23 cellular contexts compared by ENCODE assay signal in genomic region chr16:1575578-1575977, GRCh38. TPM values are rescaled to one million over a fixed set of nuclear protein-coding genes. Genes with fewer than 3 reads are reported as not detected.
"Had no signal": no experiment of that assay in that cellular context is flagged by ENCODE, and none has a peak within 500 bp of the region (broad histone marks: within the 10 kb centered on the region; RNA-seq: fewer than 3 reads in every experiment).

No MANE protein-coding gene starts in this region.

- H3K36me3 ChIP-seq: gastrocnemius medialis, prostate gland, uterus had no signal

- H3K4me1 Mint-ChIP-seq: mesothelial cell of epicardium, T-cell had no signal

- H3K27me3 Mint-ChIP-seq: T-cell had no signal

- H3K27ac ChIP-seq: adrenal gland, gastrocnemius medialis, lower lobe of right lung, prostate gland, right atrium auricular region, skin epidermis, tibial artery, uterus had no signal

- H3K27me3 ChIP-seq: adrenal gland, gastrocnemius medialis, right atrium auricular region, tibial artery, uterus had no signal

- H3K36me3 Mint-ChIP-seq: activated naive CD4-positive, alpha-beta T cell treated with anti-CD3 and anti-CD28 coated beads, Interleukin-2, amount 50 U/mL, for 72 hours; T-cell had no signal

- H3K27ac Mint-ChIP-seq: activated naive CD4-positive, alpha-beta T cell treated with anti-CD3 and anti-CD28 coated beads, Interleukin-2, amount 50 U/mL, for 72 hours; activated T-cell treated with anti-CD3 and anti-CD28 coated beads, Interleukin-2, amount 50 U/mL, for 72 hours; mesothelial cell of epicardium; T-cell had no signal

- H3K9me3 ChIP-seq: adrenal gland, gastrocnemius medialis, lower lobe of right lung, prostate gland, right atrium auricular region, tibial artery, uterus had no signal

- H3K4me3 Mint-ChIP-seq: activated T-cell treated with anti-CD3 and anti-CD28 coated beads, Interleukin-2, amount 50 U/mL, for 72 hours; mesothelial cell of epicardium; T-cell had no signal

- DNase-seq: activated CD4-positive, alpha-beta T cell treated with anti-CD3 and anti-CD28 coated beads for 48 hours; activated CD4-positive, CD25-positive, alpha-beta regulatory T cell; activated CD8-positive, alpha-beta memory T cell treated with anti-CD3 and anti-CD28 coated beads for 24 hours; activated CD8-positive, alpha-beta memory T cell treated with anti-CD3 and anti-CD28 coated beads, Interleukin-2, amount 50 U/mL, for 48 hours; activated effector memory CD4-positive, alpha-beta T cell treated with anti-CD3 and anti-CD28 coated beads, Interleukin-2, amount 50 U/mL, for 16 hours; activated T-cell treated with anti-CD3 and anti-CD28 coated beads, Interleukin-2, amount 50 U/mL, for 72 hours; adrenal gland; cerebellar nuclear complex; effector CD4-positive, alpha-beta T cell; gastrocnemius medialis; head of caudate nucleus; lower lobe of right lung; stimulated activated naive CD8-positive, alpha-beta T cell treated with anti-CD3 and anti-CD28 coated beads, Interleukin-15, Interleukin-2, amounts not matched to agents 100 U/mL and 50 U/mL, for 24 hours; substantia nigra; T-cell; tibial artery; uterus had no signal

- H3K4me3 ChIP-seq: adrenal gland, gastrocnemius medialis, lower lobe of right lung, prostate gland, right atrium auricular region, skin epidermis, tibial artery, uterus had no signal

- H3K9me3 Mint-ChIP-seq: activated naive CD4-positive, alpha-beta T cell treated with anti-CD3 and anti-CD28 coated beads, Interleukin-2, amount 50 U/mL, for 72 hours; mesothelial cell of epicardium; T-cell had no signal

- H3K4me1 ChIP-seq: adrenal gland, gastrocnemius medialis, lower lobe of right lung, prostate gland, right atrium auricular region, tibial artery, uterus had no signal

RNA-seq across cellular contexts. Expression of gene TMEM204, which starts 42.1 kb away (rescaled TPM):
- polyA plus RNA-seq: neural cell had no signal
